ENCODE assay signal across 7 cellular contexts in the genomic region with DNA sequence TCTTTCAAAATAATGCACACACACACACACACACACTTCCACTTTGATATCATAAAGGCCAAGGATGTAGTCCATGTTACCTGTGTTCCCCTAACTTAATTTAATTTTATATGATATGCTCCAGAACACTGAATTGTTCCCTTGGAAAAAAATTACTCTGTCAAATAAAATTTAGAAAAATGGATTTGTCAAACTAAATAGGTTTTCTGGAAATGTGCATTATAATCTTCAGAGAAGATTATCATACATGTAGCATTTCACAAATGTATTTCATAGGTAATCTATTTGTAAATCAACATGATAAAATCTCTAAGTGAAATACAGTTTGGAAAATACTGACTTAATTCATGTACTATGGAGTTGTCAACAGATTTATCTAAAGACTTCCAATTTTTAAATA.
"Had no signal": no experiment of that assay in that cellular context is flagged by ENCODE, and none has a peak within 500 bp of the region (broad histone marks: within the 10 kb centered on the region; RNA-seq: fewer than 3 reads in every experiment).

No MANE protein-coding gene starts in this region.

- ATAC-seq: GM23338 had no signal

- H3K27ac Mint-ChIP-seq: GM23338, H9 had no signal

- DNase-seq: H9, HCEC 1CT, IMR-90 had no signal

- FAIRE-seq: H1, H54, HTR-8/SVneo had no signal

- H2AFZ ChIP-seq: GM23338 had no signal

- H3K4me3 ChIP-seq: GM23338 had no signal

- H3K4me1 Mint-ChIP-seq: GM23338, H9 had no signal

- H3K4me3 Mint-ChIP-seq: GM23338, H9 had no signal

- H3K9me3 Mint-ChIP-seq: GM23338, H9 had no signal

- H3K4me2 ChIP-seq: GM23338 had no signal
